In genomic region chr2:149924549-149925213, GRCh38 we compare ENCODE assay signal across 17 cellular contexts.
DNase-seq lines count a peak whose midpoint lies in the region; ATAC-seq and TF ChIP-seq lines count a peak whose summit lies in the region.
"Had no signal": no experiment of that assay in that cellular context is flagged by ENCODE, and none has a peak within 500 bp of the region (broad histone marks: within the 10 kb centered on the region; RNA-seq: fewer than 3 reads in every experiment).

No MANE protein-coding gene starts in this region.

- H3K27ac Mint-ChIP-seq in naive thymus-derived CD8-positive, alpha-beta T cell: no peak overlapping the region
- H3K27ac Mint-ChIP-seq in stimulated activated memory B cell treated with anti-CD40 and anti-IgM and Interleukin-4, amounts not matched to agents 10 μg/mL and 1 μg/mL and 100 μg/mL, for 72 hours: no peak overlapping the region
- H3K27ac Mint-ChIP-seq: CD4-positive, alpha-beta T cell had no signal

- intact Hi-C loops in posterior vena cava (cut with DNase I): no loop called here

- no peaks in the 10 kb centered on the region for H3K27me3 ChIP-seq in osteoblast (ENCODE audit: insufficient read depth, low read length)
- H3K27me3 ChIP-seq: BE2C had no signal

- peak overlapping the region; percentile 68 for H3K4me2 ChIP-seq in osteoblast (ENCODE audit: insufficient read depth, low read length)

- H3K9me3 Mint-ChIP-seq in naive thymus-derived CD8-positive, alpha-beta T cell: peaks cover 3 to 26% (median 8%) of the 10 kb centered on the region in 9 donors
- peaks cover 4% of the 10 kb centered on the region for H3K9me3 Mint-ChIP-seq in stimulated activated memory B cell treated with anti-CD40 and anti-IgM and Interleukin-4, amounts not matched to agents 10 μg/mL and 1 μg/mL and 100 μg/mL, for 72 hours

- TF ChIP-seq CTCF in choroid plexus epithelial cell (conservative IDR thresholded peaks at IDR 0.05; ENCODE audit: low read depth, low read length): no peak
- TF ChIP-seq CTCF in osteoblast (IDR thresholded peaks at IDR 0.05; ENCODE audit: extremely low read depth, low read depth, low read length): no peak

- POLR2A ChIA-PET in naive thymus-derived CD8-positive, alpha-beta T cell (lab: Charles Lee): no interaction called here

- no peaks in the 10 kb centered on the region for H3K36me3 ChIP-seq in osteoblast (ENCODE audit: insufficient read depth, low read length)
- H3K36me3 ChIP-seq: BE2C had no signal

- peaks cover 17% of the 10 kb centered on the region for H3K4me1 ChIP-seq in osteoblast (ENCODE audit: insufficient read depth, low read length)
- H3K4me1 ChIP-seq: BE2C had no signal

- no peak overlapping the region for H2AFZ ChIP-seq in osteoblast (ENCODE audit: low read length)

- H3K79me2 ChIP-seq in osteoblast (ENCODE audit: insufficient read depth, low read length): no peaks in the 10 kb centered on the region

- no peaks in the 10 kb centered on the region for H3K9me3 ChIP-seq in osteoblast (ENCODE audit: low read depth, low read length)
- H3K9me3 ChIP-seq: BE2C had no signal

- no peak overlapping the region for H3K4me3 Mint-ChIP-seq in naive thymus-derived CD8-positive, alpha-beta T cell
- no peak overlapping the region for H3K4me3 Mint-ChIP-seq in stimulated activated memory B cell treated with anti-CD40 and anti-IgM and Interleukin-4, amounts not matched to agents 10 μg/mL and 1 μg/mL and 100 μg/mL, for 72 hours
- H3K4me3 Mint-ChIP-seq: CD4-positive, alpha-beta T cell had no signal

- H3K27me3 Mint-ChIP-seq in naive thymus-derived CD8-positive, alpha-beta T cell: peaks cover 0 to 1% (median 0%) of the 10 kb centered on the region in 5 donors
- H3K27me3 Mint-ChIP-seq in stimulated activated memory B cell treated with anti-CD40 and anti-IgM and Interleukin-4, amounts not matched to agents 10 μg/mL and 1 μg/mL and 100 μg/mL, for 72 hours: no peaks in the 10 kb centered on the region
- H3K27me3 Mint-ChIP-seq: CD4-positive, alpha-beta T cell had no signal

- no peaks in the 10 kb centered on the region for H3K36me3 Mint-ChIP-seq in naive thymus-derived CD8-positive, alpha-beta T cell
- no peaks in the 10 kb centered on the region for H3K36me3 Mint-ChIP-seq in stimulated activated memory B cell treated with anti-CD40 and anti-IgM and Interleukin-4, amounts not matched to agents 10 μg/mL and 1 μg/mL and 100 μg/mL, for 72 hours

- H3K4me1 Mint-ChIP-seq in naive thymus-derived CD8-positive, alpha-beta T cell: no peaks in the 10 kb centered on the region
- H3K4me1 Mint-ChIP-seq in stimulated activated memory B cell treated with anti-CD40 and anti-IgM and Interleukin-4, amounts not matched to agents 10 μg/mL and 1 μg/mL and 100 μg/mL, for 72 hours: no peaks in the 10 kb centered on the region

- peak overlapping the region; percentile 15 for H3K27ac ChIP-seq in osteoblast (ENCODE audit: low read depth, low read length)

- ATAC-seq in naive thymus-derived CD8-positive, alpha-beta T cell: no peak
- no peak for ATAC-seq in stimulated activated memory B cell treated with anti-CD40 and anti-IgM and Interleukin-4, amounts not matched to agents 10 μg/mL and 1 μg/mL and 100 μg/mL, for 72 hours
- ATAC-seq: GM12878 had no signal

- H3K4me3 ChIP-seq in choroid plexus epithelial cell (ENCODE audit: low read depth, low read length) (no peak overlapping the region), osteoblast (ENCODE audit: insufficient read depth, low read length) (no peak overlapping the region)
- H3K4me3 ChIP-seq: GM12878 had no signal

- DNase-seq in ELR (ENCODE audit: low read depth): peak; percentile 52
- DNase-seq in M059J (ENCODE audit: low read depth): peak; percentile 49
- DNase-seq in choroid plexus epithelial cell (ENCODE audit: low read depth): peak; percentile 4
- no peak for DNase-seq in osteoblast (ENCODE audit: insufficient read length, low spot score, missing footprints)
- no peak for DNase-seq in naive thymus-derived CD8-positive, alpha-beta T cell
- no peak for DNase-seq in posterior vena cava (ENCODE audit: low spot score)
- no peak for DNase-seq in NCI-H2107 treated with DMSO at 0.1 percent for 48 hours (lab: John Stamatoyannopoulos, UW; ENCODE audit: unreplicated experiment)
- DNase-seq: BE2C; CD4-positive, alpha-beta T cell; DMS53; GDM1; MV-4-11; NCI-H1417 treated with DMSO at 0.1 percent for 48 hours; NCI-H2029; NCI-H748 treated with DMSO at 0.1 percent for 48 hours had no signal

- no peaks in the 10 kb centered on the region for H4K20me1 ChIP-seq in osteoblast (ENCODE audit: insufficient read depth, low read length)

Comparison
In these comparisons a context has a peak if more than half of its experiments do, and no peak if none do; other contexts are left out.
1. DNase-seq: peak in ELR (single experiment), M059J (single experiment) and choroid plexus epithelial cell (single experiment); none in osteoblast (single experiment), naive thymus-derived CD8-positive, alpha-beta T cell (0 of 10), posterior vena cava (single experiment) and NCI-H2107 treated with DMSO at 0.1 percent for 48 hours (single experiment).